Comparison of ENCODE assay signal across 28 cellular contexts in genomic region chr6:167659016-167659415, GRCh38.
"Had no signal": no experiment of that assay in that cellular context is flagged by ENCODE, and none has a peak within 500 bp of the region (broad histone marks: within the 10 kb centered on the region; RNA-seq: fewer than 3 reads in every experiment).

No MANE protein-coding gene starts in this region.

- H3K27me3 Mint-ChIP-seq: activated CD4-positive, alpha-beta memory T cell treated with anti-CD3 and anti-CD28 coated beads, Interleukin-2, amount 10 ng/mL, durations not matched to agents 7 days and 5 days; activated CD4-positive, alpha-beta T cell treated with anti-CD3 and anti-CD28 coated beads, Interleukin-2, amount 10 ng/mL, durations not matched to agents 7 days and 5 days; activated naive CD8-positive, alpha-beta T cell; activated T-helper 17 cell treated with anti-CD3 and anti-CD28 coated beads, Interleukin-2, amount 50 U/mL, for 72 hours; dendritic cell treated with granulocyte-macrophage colony-stimulating factor and Interleukin-4, amounts not matched to agents 40 ng/mL and 50 ng/mL, for 4 days had no signal

- H3K4me1 Mint-ChIP-seq: activated CD4-positive, alpha-beta memory T cell treated with anti-CD3 and anti-CD28 coated beads, Interleukin-2, amount 10 ng/mL, durations not matched to agents 7 days and 5 days; activated CD4-positive, alpha-beta T cell treated with anti-CD3 and anti-CD28 coated beads, Interleukin-2, amount 10 ng/mL, durations not matched to agents 7 days and 5 days; activated T-helper 17 cell treated with anti-CD3 and anti-CD28 coated beads, Interleukin-2, amount 50 U/mL, for 72 hours; WTC11 had no signal

- H3K4me3 ChIP-seq: body of pancreas, breast epithelium, cardiac muscle cell, coronary artery, dorsolateral prefrontal cortex, esophagus muscularis mucosa, gastrocnemius medialis had no signal

- H3K27me3 ChIP-seq: body of pancreas, breast epithelium, cardiac muscle cell, esophagus muscularis mucosa, foreskin keratinocyte, gastrocnemius medialis had no signal

- H3K36me3 Mint-ChIP-seq: activated naive CD8-positive, alpha-beta T cell; WTC11 had no signal

- H3K4me3 Mint-ChIP-seq: activated CD4-positive, alpha-beta memory T cell treated with anti-CD3 and anti-CD28 coated beads, Interleukin-2, amount 10 ng/mL, durations not matched to agents 7 days and 5 days; activated CD4-positive, alpha-beta T cell treated with anti-CD3 and anti-CD28 coated beads, Interleukin-2, amount 10 ng/mL, durations not matched to agents 7 days and 5 days; activated naive CD8-positive, alpha-beta T cell; activated T-cell treated with anti-CD3 and anti-CD28 coated beads, Interleukin-2, amount 50 U/mL, for 4 hours; activated T-helper 17 cell treated with anti-CD3 and anti-CD28 coated beads, Interleukin-2, amount 50 U/mL, for 72 hours; dendritic cell treated with granulocyte-macrophage colony-stimulating factor and Interleukin-4, amounts not matched to agents 40 ng/mL and 50 ng/mL, for 4 days; WTC11 had no signal

- H3K9me3 ChIP-seq: body of pancreas, breast epithelium, esophagus muscularis mucosa, gastrocnemius medialis had no signal

- ATAC-seq: activated T-cell treated with anti-CD3 and anti-CD28 coated beads, Interleukin-2, amount 50 U/mL, for 4 hours; activated T-helper 17 cell treated with anti-CD3 and anti-CD28 coated beads, Interleukin-2, amount 50 U/mL, for 72 hours; body of pancreas; foreskin keratinocyte; gastrocnemius medialis; WTC11 had no signal

- H3K27ac Mint-ChIP-seq: activated CD4-positive, alpha-beta memory T cell treated with anti-CD3 and anti-CD28 coated beads, Interleukin-2, amount 10 ng/mL, durations not matched to agents 7 days and 5 days; activated CD4-positive, alpha-beta T cell treated with anti-CD3 and anti-CD28 coated beads, Interleukin-2, amount 10 ng/mL, durations not matched to agents 7 days and 5 days; activated naive CD8-positive, alpha-beta T cell; activated T-helper 17 cell treated with anti-CD3 and anti-CD28 coated beads, Interleukin-2, amount 50 U/mL, for 72 hours; dendritic cell treated with granulocyte-macrophage colony-stimulating factor and Interleukin-4, amounts not matched to agents 40 ng/mL and 50 ng/mL, for 4 days; WTC11 had no signal

- H3K4me1 ChIP-seq: breast epithelium, foreskin keratinocyte, gastrocnemius medialis had no signal

- DNase-seq: activated CD4-positive, alpha-beta memory T cell treated with anti-CD3 and anti-CD28 coated beads, Interleukin-2, amount 10 ng/mL, durations not matched to agents 7 days and 5 days; activated CD4-positive, alpha-beta T cell treated with anti-CD3 and anti-CD28 coated beads for 1 hour; activated CD4-positive, alpha-beta T cell treated with anti-CD3 and anti-CD28 coated beads for 4 hours; activated CD4-positive, alpha-beta T cell treated with anti-CD3 and anti-CD28 coated beads, Interleukin-2, amount 10 ng/mL, durations not matched to agents 7 days and 5 days; activated CD4-positive, alpha-beta T cell treated with anti-CD3 and anti-CD28 coated beads, Interleukin-2, amount 50 U/mL, for 4 hours; activated effector memory CD4-positive, alpha-beta T cell treated with Interleukin-2 at 50 U/mL for 16 hours; activated gamma-delta T cell treated with Interleukin-2 at 50 U/mL for 16 hours; activated naive CD4-positive, alpha-beta T cell treated with anti-CD3 and anti-CD28 coated beads, Interleukin-2, amount 50 U/mL, for 16 hours; activated naive CD4-positive, alpha-beta T cell treated with Interleukin-2 at 50 U/mL for 16 hours; activated T-cell treated with anti-CD3 and anti-CD28 coated beads, Interleukin-2, amount 50 U/mL, for 4 hours; body of pancreas; central memory CD4-positive, alpha-beta T cell; cerebellar nuclear complex; effector memory CD4-positive, alpha-beta T cell; erythroblast; foreskin keratinocyte; gastrocnemius medialis; T-helper 2 cell had no signal

- H3K27ac ChIP-seq: body of pancreas, breast epithelium, cardiac muscle cell, coronary artery, dorsolateral prefrontal cortex, esophagus muscularis mucosa, foreskin keratinocyte, gastrocnemius medialis, VCaP had no signal

- H3K36me3 ChIP-seq: breast epithelium, cardiac muscle cell, esophagus muscularis mucosa, gastrocnemius medialis had no signal

- H3K9me3 Mint-ChIP-seq: activated CD4-positive, alpha-beta memory T cell treated with anti-CD3 and anti-CD28 coated beads, Interleukin-2, amount 10 ng/mL, durations not matched to agents 7 days and 5 days; activated T-cell treated with anti-CD3 and anti-CD28 coated beads, Interleukin-2, amount 50 U/mL, for 4 hours; activated T-helper 17 cell treated with anti-CD3 and anti-CD28 coated beads, Interleukin-2, amount 50 U/mL, for 72 hours; dendritic cell treated with granulocyte-macrophage colony-stimulating factor and Interleukin-4, amounts not matched to agents 40 ng/mL and 50 ng/mL, for 4 days had no signal
